In genomic region chr18:50388988-50389387, GRCh38 we compare ENCODE assay signal across 25 cellular contexts.
"Had no signal": no experiment of that assay in that cellular context is flagged by ENCODE, and none has a peak within 500 bp of the region (broad histone marks: within the 10 kb centered on the region; RNA-seq: fewer than 3 reads in every experiment).

No MANE protein-coding gene starts in this region.

- DNase-seq: activated B cell treated with CpG ODN at 0.5 μM for 24 hours; activated CD4-positive, alpha-beta memory T cell treated with anti-CD3 and anti-CD28 coated beads, Interleukin-2, amount 10 ng/mL, durations not matched to agents 7 days and 5 days; activated CD4-positive, alpha-beta T cell treated with anti-CD3 and anti-CD28 coated beads for 1 hour; activated CD4-positive, alpha-beta T cell treated with anti-CD3 and anti-CD28 coated beads, Interleukin-2, amount 10 ng/mL, durations not matched to agents 24 days and 14 days; activated gamma-delta T cell; activated naive CD4-positive, alpha-beta T cell treated with anti-CD3 and anti-CD28 coated beads for 36 hours; activated naive CD8-positive, alpha-beta T cell treated with anti-CD3 and anti-CD28 coated beads, Interleukin-2, amount 10 ng/mL, durations not matched to agents 7 days and 5 days; activated T-cell treated with anti-CD3 and anti-CD28 coated beads for 4 hours; activated T-cell treated with anti-CD3 and anti-CD28 coated beads, Interleukin-2, amount 50 U/mL, for 48 hours; adrenal gland; anterior cingulate cortex; caudate nucleus; Karpas-422; MM.1S; NCI-H1105; NCI-H146; NCI-H187 treated with DMSO at 0.1 percent for 48 hours; NCI-H2081 treated with DMSO at 0.1 percent for 48 hours; NCI-H524; PC-3; SHP77 treated with DMSO at 0.1 percent for 48 hours; T1000 had no signal

- H3K27me3 Mint-ChIP-seq: activated B cell treated with CpG ODN at 0.5 μM for 24 hours; activated CD4-positive, alpha-beta memory T cell treated with anti-CD3 and anti-CD28 coated beads, Interleukin-2, amount 10 ng/mL, durations not matched to agents 7 days and 5 days; activated CD4-positive, alpha-beta T cell treated with anti-CD3 and anti-CD28 coated beads, Interleukin-2, amount 10 ng/mL, durations not matched to agents 24 days and 14 days; activated naive CD8-positive, alpha-beta T cell treated with anti-CD3 and anti-CD28 coated beads, Interleukin-2, amount 10 ng/mL, durations not matched to agents 7 days and 5 days; activated T-helper 17 cell treated with anti-CD3 and anti-CD28 coated beads, Interleukin-2, amount 50 U/mL, for 72 hours had no signal

- H3K9me3 Mint-ChIP-seq: activated B cell treated with CpG ODN at 0.5 μM for 24 hours; activated CD4-positive, alpha-beta memory T cell treated with anti-CD3 and anti-CD28 coated beads, Interleukin-2, amount 10 ng/mL, durations not matched to agents 7 days and 5 days; activated CD4-positive, alpha-beta T cell treated with anti-CD3 and anti-CD28 coated beads, Interleukin-2, amount 10 ng/mL, durations not matched to agents 24 days and 14 days; activated naive CD4-positive, alpha-beta T cell treated with anti-CD3 and anti-CD28 coated beads for 36 hours; activated naive CD8-positive, alpha-beta T cell treated with anti-CD3 and anti-CD28 coated beads, Interleukin-2, amount 10 ng/mL, durations not matched to agents 7 days and 5 days; activated T-helper 17 cell treated with anti-CD3 and anti-CD28 coated beads, Interleukin-2, amount 50 U/mL, for 72 hours; T-helper 1 cell treated with Interleukin-12 subunit alpha and Interleukin-12 subunit beta and Interleukin-4 antibody, amounts not matched to agents 30 μg/mL and 1 μg/mL, for 36 hours had no signal

- H3K36me3 ChIP-seq: adrenal gland had no signal

- H3K4me1 Mint-ChIP-seq: activated B cell treated with CpG ODN at 0.5 μM for 24 hours; activated CD4-positive, alpha-beta T cell treated with anti-CD3 and anti-CD28 coated beads, Interleukin-2, amount 10 ng/mL, durations not matched to agents 24 days and 14 days; activated naive CD8-positive, alpha-beta T cell treated with anti-CD3 and anti-CD28 coated beads, Interleukin-2, amount 10 ng/mL, durations not matched to agents 7 days and 5 days; activated T-helper 17 cell treated with anti-CD3 and anti-CD28 coated beads, Interleukin-2, amount 50 U/mL, for 72 hours had no signal

- H3K4me1 ChIP-seq: adrenal gland had no signal

- ATAC-seq: activated T-helper 17 cell treated with anti-CD3 and anti-CD28 coated beads, Interleukin-2, amount 50 U/mL, for 72 hours; K562; PC-3 had no signal

- H3K27me3 ChIP-seq: adrenal gland had no signal

- H3K4me3 ChIP-seq: adrenal gland, K562 had no signal

- H3K9me3 ChIP-seq: adrenal gland had no signal

- H3K27ac Mint-ChIP-seq: activated B cell treated with CpG ODN at 0.5 μM for 24 hours; activated CD4-positive, alpha-beta memory T cell treated with anti-CD3 and anti-CD28 coated beads, Interleukin-2, amount 10 ng/mL, durations not matched to agents 7 days and 5 days; activated CD4-positive, alpha-beta T cell treated with anti-CD3 and anti-CD28 coated beads, Interleukin-2, amount 10 ng/mL, durations not matched to agents 24 days and 14 days; activated naive CD4-positive, alpha-beta T cell treated with anti-CD3 and anti-CD28 coated beads for 36 hours; activated naive CD8-positive, alpha-beta T cell treated with anti-CD3 and anti-CD28 coated beads, Interleukin-2, amount 10 ng/mL, durations not matched to agents 7 days and 5 days; activated T-helper 17 cell treated with anti-CD3 and anti-CD28 coated beads, Interleukin-2, amount 50 U/mL, for 72 hours; T-helper 1 cell treated with Interleukin-12 subunit alpha and Interleukin-12 subunit beta and Interleukin-4 antibody, amounts not matched to agents 30 μg/mL and 1 μg/mL, for 36 hours had no signal

- H3K4me3 Mint-ChIP-seq: activated B cell treated with CpG ODN at 0.5 μM for 24 hours; activated CD4-positive, alpha-beta memory T cell treated with anti-CD3 and anti-CD28 coated beads, Interleukin-2, amount 10 ng/mL, durations not matched to agents 7 days and 5 days; activated CD4-positive, alpha-beta T cell treated with anti-CD3 and anti-CD28 coated beads, Interleukin-2, amount 10 ng/mL, durations not matched to agents 24 days and 14 days; activated naive CD4-positive, alpha-beta T cell treated with anti-CD3 and anti-CD28 coated beads for 36 hours; activated naive CD8-positive, alpha-beta T cell treated with anti-CD3 and anti-CD28 coated beads, Interleukin-2, amount 10 ng/mL, durations not matched to agents 7 days and 5 days; activated T-helper 17 cell treated with anti-CD3 and anti-CD28 coated beads, Interleukin-2, amount 50 U/mL, for 72 hours; T-helper 1 cell treated with Interleukin-12 subunit alpha and Interleukin-12 subunit beta and Interleukin-4 antibody, amounts not matched to agents 30 μg/mL and 1 μg/mL, for 36 hours had no signal

- H3K27ac ChIP-seq: adrenal gland had no signal
